In genomic region chr21:34808569-34809204, GRCh38 we compare ENCODE assay signal across 9 cellular contexts.
A peak's percentile ranks its signal among the peaks of the same experiment; 100 is the strongest.
DNase-seq lines count a peak whose midpoint lies in the region; ATAC-seq and TF ChIP-seq lines count a peak whose summit lies in the region.
"Had no signal": no experiment of that assay in that cellular context is flagged by ENCODE, and none has a peak within 500 bp of the region (broad histone marks: within the 10 kb centered on the region; RNA-seq: fewer than 3 reads in every experiment).

No MANE protein-coding gene starts in this region.

- CTCF ChIA-PET in naive thymus-derived CD4-positive, alpha-beta T cell (lab: Charles Lee) = no interaction called here

- DNase-seq in AG10803 (ENCODE audit: low read depth) = peak; percentile 82
- DNase-seq in astrocyte of the cerebellum (ENCODE audit: low read depth) = peak; percentile 53
- no peak for DNase-seq in naive thymus-derived CD4-positive, alpha-beta T cell
- DNase-seq in BE2C = no peak
- DNase-seq in NCI-H2227 (lab: John Stamatoyannopoulos, UW; ENCODE audit: unreplicated experiment) = no peak
- DNase-seq in HT-29 (ENCODE audit: low spot score) = no peak

- ATAC-seq in HG03442 (IDR thresholded peaks at IDR 0.05; ENCODE audit: unreplicated experiment) (peak; percentile 8), GM19395 (IDR thresholded peaks at IDR 0.05; ENCODE audit: unreplicated experiment) (no peak)
- no peak for ATAC-seq in naive thymus-derived CD4-positive, alpha-beta T cell

- peaks cover 0 to 7% (median 0%) of the 10 kb centered on the region in 11 donors for H3K9me3 Mint-ChIP-seq in naive thymus-derived CD4-positive, alpha-beta T cell

- peak overlapping the region; percentile 38 to 91 (median 81) for H3K27ac Mint-ChIP-seq in naive thymus-derived CD4-positive, alpha-beta T cell

- peaks cover 28 to 49% of the 10 kb centered on the region in 2 donors for H3K4me1 ChIP-seq in naive thymus-derived CD4-positive, alpha-beta T cell (ENCODE audit: control insufficient read depth in 2 of 2, insufficient read depth in 2 of 2, low read length in 2 of 2)
- H3K4me1 ChIP-seq in BE2C = no peaks in the 10 kb centered on the region

- intact Hi-C loops in naive thymus-derived CD4-positive, alpha-beta T cell (cut with micrococcal nuclease) = loop anchor here in 1 of 2 donors (2.0 to 10.0 kb wide), 4 partner anchors 39 to 414 kb away; no protein-coding TSS in a partner anchor

- TF ChIP-seq CTCF in AG10803 (conservative IDR thresholded peaks at IDR 0.05; ENCODE audit: low read length) (no peak), astrocyte of the cerebellum (IDR thresholded peaks at IDR 0.05; ENCODE audit: low read depth, low read length, missing control alignments) (no peak), BE2C (IDR thresholded peaks at IDR 0.05; ENCODE audit: low read depth, low read length) (no peak)

- no peaks in the 10 kb centered on the region for H3K9me3 ChIP-seq in naive thymus-derived CD4-positive, alpha-beta T cell (ENCODE audit: control insufficient read depth in 2 of 3, low read length in 3 of 3)
- no peaks in the 10 kb centered on the region; the same call in 1 of the 2 replicates for H3K9me3 ChIP-seq in BE2C

- peak overlapping the region in 7 of 10 donors; percentile 5 to 52 (median 38) for H3K4me3 Mint-ChIP-seq in naive thymus-derived CD4-positive, alpha-beta T cell

- peaks cover 0 to 33% (median 0%) of the 10 kb centered on the region in 3 experiments for H3K36me3 ChIP-seq in naive thymus-derived CD4-positive, alpha-beta T cell (ENCODE audit: control insufficient read depth in 2 of 3, insufficient read depth in 3 of 3, low read length in 3 of 3)
- H3K36me3 ChIP-seq in BE2C = no peaks in the 10 kb centered on the region

- in situ Hi-C loops in astrocyte of the cerebellum (cut with HindIII; ENCODE audit: low sequenced_read_pairs) = no loop called here

- peak overlapping the region; percentile 14 for H3K27ac ChIP-seq in naive thymus-derived CD4-positive, alpha-beta T cell (ENCODE audit: low read depth, low read length)

- H3K36me3 Mint-ChIP-seq in naive thymus-derived CD4-positive, alpha-beta T cell = peaks cover 14 to 73% (median 41%) of the 10 kb centered on the region in 5 donors

- H3K4me3 ChIP-seq in AG10803 (ENCODE audit: low read length) = no peak overlapping the region
- H3K4me3 ChIP-seq in astrocyte of the cerebellum (ENCODE audit: low read depth, low read length) = no peak overlapping the region
- no peak overlapping the region for H3K4me3 ChIP-seq in naive thymus-derived CD4-positive, alpha-beta T cell (ENCODE audit: low read length)
- H3K4me3 ChIP-seq in BE2C (ENCODE audit: low read depth, low read length) = no peak overlapping the region
- H3K4me3 ChIP-seq: heart left ventricle had no signal

- H3K27me3 Mint-ChIP-seq in naive thymus-derived CD4-positive, alpha-beta T cell = no peaks in the 10 kb centered on the region

- peaks cover 48 to 99% (median 89%) of the 10 kb centered on the region in 7 donors for H3K4me1 Mint-ChIP-seq in naive thymus-derived CD4-positive, alpha-beta T cell

- POLR2A ChIA-PET in naive thymus-derived CD4-positive, alpha-beta T cell (lab: Charles Lee) = no interaction called here

- H3K27me3 ChIP-seq in naive thymus-derived CD4-positive, alpha-beta T cell (ENCODE audit: control insufficient read depth in 2 of 2, insufficient read depth in 2 of 2, low read length in 2 of 2) = no peaks in the 10 kb centered on the region
- 0 out of 2 replicates have a peak, but pooled peaks cover 2% of the 10 kb centered on the region for H3K27me3 ChIP-seq in BE2C
- H3K27me3 ChIP-seq: heart left ventricle had no signal

Comparison
In these comparisons a context has a peak if more than half of its experiments do, and no peak if none do; other contexts are left out.
1. DNase-seq: peak in AG10803 (single experiment) and astrocyte of the cerebellum (single experiment); none in naive thymus-derived CD4-positive, alpha-beta T cell (0 of 9), BE2C (single experiment), NCI-H2227 (single experiment) and HT-29 (single experiment).